Comparison of ENCODE assay signal across 7 cellular contexts in genomic region chr16:15982133-15982915, GRCh38. TPM values are rescaled to one million over a fixed set of nuclear protein-coding genes. Genes with fewer than 3 reads are reported as not detected.
A peak's percentile ranks its signal among the peaks of the same experiment; 100 is the strongest.
DNase-seq lines count a peak whose midpoint lies in the region; ATAC-seq, FAIRE-seq and TF ChIP-seq lines count a peak whose summit lies in the region.
"Not testable (repeated sequence)": the region's sequence is repeated elsewhere in the genome, so short reads cannot be mapped to it uniquely, and the experiment has no call there.

No MANE protein-coding gene starts in this region.

- H3K36me3 ChIP-seq in HEK293 (ENCODE audit: control insufficient read depth in 2 of 2, insufficient read depth in 1 of 2, low read length in 2 of 2) (peaks cover 0 to 10% of the 10 kb centered on the region in 2 experiments; a peak in 2 of 3 replicates), endodermal cell (ENCODE audit: control insufficient read depth, insufficient read depth, low read length) (peaks cover 18% of the 10 kb centered on the region)
- H3K36me3 ChIP-seq in thyroid gland, result not testable (repeated sequence)

- H3K4me3 Mint-ChIP-seq in activated T-helper 17 cell treated with anti-CD3 and anti-CD28 coated beads, Interleukin-2, amount 50 U/mL, for 72 hours; endodermal cell: not testable (repeated sequence)

- H3K4me1 ChIP-seq in A549 (peaks cover 62% of the 10 kb centered on the region), thyroid gland (peaks cover 48 to 61% of the 10 kb centered on the region in 2 donors)
- not testable (repeated sequence) for H3K4me1 ChIP-seq in HEK293 (ENCODE audit: control insufficient read depth, insufficient read depth, low read length); endodermal cell (ENCODE audit: control insufficient read depth, insufficient read depth, low read length)

- H3K27ac Mint-ChIP-seq in activated T-helper 17 cell treated with anti-CD3 and anti-CD28 coated beads, Interleukin-2, amount 50 U/mL, for 72 hours, result peak overlapping the region; percentile 42
- not testable (repeated sequence) for H3K27ac Mint-ChIP-seq in endodermal cell

- H3K9me3 ChIP-seq in A549 (peaks cover 33% of the 10 kb centered on the region), endodermal cell (ENCODE audit: control insufficient read depth, low read length) (peaks cover 52% of the 10 kb centered on the region)
- H3K9me3 ChIP-seq in HEK293 (ENCODE audit: control insufficient read depth, insufficient read depth, low read depth, low read length); thyroid gland: not testable (repeated sequence)

- CTCF ChIA-PET in A549 (lab: Yijun Ruan, JAX); HEK293 (lab: Yijun Ruan, JAX): not testable (repeated sequence)

- not testable (repeated sequence) for ATAC-seq in A549; activated T-helper 17 cell treated with anti-CD3 and anti-CD28 coated beads, Interleukin-2, amount 50 U/mL, for 72 hours (replicated peaks)

- 88% methylated on average over 5 of the region's 5 CpGs for WGBS in A549 (ENCODE audit: missing lambda C conversion rate)
- WGBS in endodermal cell (ENCODE audit: insufficient coverage in 1 of 2, insufficient read length in 1 of 2), 2 experiments, result 84 to 100% methylated on average over 2 to 4 of the region's 5 CpGs
- WGBS in thyroid gland, 2 donors, result 91 to 98% methylated on average over 5 of the region's 5 CpGs

- not testable (repeated sequence) for H3K27me3 ChIP-seq in endodermal cell (ENCODE audit: control insufficient read depth, insufficient read depth, low read length, poor library complexity, severe bottlenecking); thyroid gland

- not testable (repeated sequence) for TF ChIP-seq EP300 in A549 (IDR thresholded peaks at IDR 0.05)

- H3K9me3 Mint-ChIP-seq in activated T-helper 17 cell treated with anti-CD3 and anti-CD28 coated beads, Interleukin-2, amount 50 U/mL, for 72 hours, result peaks cover 20% of the 10 kb centered on the region
- H3K9me3 Mint-ChIP-seq in endodermal cell, result peaks cover 66% of the 10 kb centered on the region

- intact Hi-C loops in posterior vena cava (cut with DNase I); thyroid gland (cut with DNase I): not testable (repeated sequence)

- peaks cover 71% of the 10 kb centered on the region for H3K36me3 Mint-ChIP-seq in activated T-helper 17 cell treated with anti-CD3 and anti-CD28 coated beads, Interleukin-2, amount 50 U/mL, for 72 hours (ENCODE audit: low read depth)
- peaks cover 71% of the 10 kb centered on the region for H3K36me3 Mint-ChIP-seq in endodermal cell (ENCODE audit: low read depth)

- DNase-seq in A549 (ENCODE audit: low read depth in 1 of 2, low spot score in 1 of 2); endodermal cell; thyroid gland: not testable (repeated sequence)
- DNase-seq in kidney tubule cell (ENCODE audit: low spot score) (peak; percentile 15), posterior vena cava (ENCODE audit: low spot score) (peak; percentile 45)

- peaks cover 28% of the 10 kb centered on the region for H3K4me1 Mint-ChIP-seq in activated T-helper 17 cell treated with anti-CD3 and anti-CD28 coated beads, Interleukin-2, amount 50 U/mL, for 72 hours
- not testable (repeated sequence) for H3K4me1 Mint-ChIP-seq in endodermal cell

- POLR2A ChIA-PET in A549 (lab: Yijun Ruan, JAX); HEK293 (lab: Yijun Ruan, JAX): not testable (repeated sequence)

- not testable (repeated sequence) for H3K9ac ChIP-seq in endodermal cell (ENCODE audit: extremely low read depth, low read length, poor library complexity, severe bottlenecking)

- not testable (repeated sequence) for TF ChIP-seq CTCF in A549 (IDR thresholded peaks at IDR 0.05); HEK293 (tag by site-specific recombination; IDR thresholded peaks at IDR 0.05); endodermal cell (conservative IDR thresholded peaks at IDR 0.05); thyroid gland (IDR thresholded peaks at IDR 0.05)

- H3K4me3 ChIP-seq in A549; HEK293 (ENCODE audit: low read depth, low read length); thyroid gland (replicated peaks in 1 of 3): not testable (repeated sequence)
- H3K4me3 ChIP-seq in endodermal cell (ENCODE audit: low read length), result peak overlapping the region; percentile 34

- not testable (repeated sequence) for TF ChIP-seq RAD21 in A549 (conservative IDR thresholded peaks at IDR 0.05 in 1 of 2, IDR thresholded peaks at IDR 0.05 in 1 of 2)

- not testable (repeated sequence) for FAIRE-seq in A549 (lab: Jason Lieb, UNC)

- H3K4me2 ChIP-seq in A549, result not testable (repeated sequence)

- not testable (repeated sequence) for TF ChIP-seq POLR2A in A549 (IDR thresholded peaks at IDR 0.05; ENCODE audit: low read length); thyroid gland (IDR thresholded peaks at IDR 0.05)

- H3K27me3 Mint-ChIP-seq in activated T-helper 17 cell treated with anti-CD3 and anti-CD28 coated beads, Interleukin-2, amount 50 U/mL, for 72 hours; endodermal cell (ENCODE audit: insufficient read depth): not testable (repeated sequence)

- H3K27ac ChIP-seq in A549 (peak overlapping the region in 1 of 2 experiments; percentile 97; a peak in 2 of 6 replicates), thyroid gland (peak overlapping the region in 2 of 3 donors; percentile 41 to 59)
- H3K27ac ChIP-seq in HEK293 (ENCODE audit: extremely low read depth, low read depth, low read length); endodermal cell (ENCODE audit: low read depth, low read length): not testable (repeated sequence)

TF ChIP-seq in A549, 52 proteins besides CTCF, POLR2A, EP300 and RAD21:
- TF ChIP-seq ZFP36 (IDR thresholded peaks at IDR 0.05; ENCODE audit: borderline replicate concordance, partially characterized antibody), result peak; percentile 21

TF ChIP-seq in HEK293, 187 proteins besides CTCF, POLR2A, EP300 and RAD21:
- TF ChIP-seq ZSCAN5A (tag by site-specific recombination; IDR thresholded peaks at IDR 0.05) (peak; percentile 96), ZNF362 (tag by site-specific recombination; IDR thresholded peaks at IDR 0.05) (0 out of 2 replicates have a peak, but pooled peaks have one; percentile 53), ZNF707 (tag by site-specific recombination; IDR thresholded peaks at IDR 0.05) (peak; percentile 91), ZNF626 (tag by site-specific recombination; IDR thresholded peaks at IDR 0.05) (peak; percentile 64; the same call in 1 of the 2 replicates)

RNA-seq across cellular contexts. Expression of gene ABCC1, which starts 32.9 kb away (rescaled TPM):
- polyA plus RNA-seq in A549 (2011; rRNA removed) (56.5 and 108 TPM in 2 replicates), A549 (2017; fragmentation: RNase III; extraction: RNeasy Plus Mini Kit Qiagen cat#74134 plus additional on column Dnase treatment) (86.7 to 93.8 TPM (median 90.7 TPM) in 3 replicates)
- polyA plus RNA-seq in A549 (2012; cell fraction: cytosol; rRNA removed), result 59.3 and 77.9 TPM in 2 replicates
- 184 and 231 TPM in 2 replicates for polyA plus RNA-seq in A549 (2012; cell fraction: nucleus; rRNA removed)
- polyA minus RNA-seq in A549 (2011; rRNA and poly(A)+ RNA removed), result 359 and 414 TPM in 2 replicates
- 10 to 100 TPM; 78.0 to 84.0 TPM for total RNA-seq in activated T-helper 17 cell treated with anti-CD3 and anti-CD28 coated beads, Interleukin-2, amount 50 U/mL, for 72 hours
- total RNA-seq in endodermal cell (10 to 100 TPM; 47.1 to 51.2 TPM), posterior vena cava (10 to 100 TPM; 26.2 to 27.8 TPM), thyroid gland (10 to 100 TPM; 42.7 to 76.7 (median 70.1) TPM)
- 32.4 TPM for polyA plus RNA-seq in endodermal cell (2013, experiment 1 of 2)
- 31.2 TPM for polyA plus RNA-seq in endodermal cell (2013, experiment 2 of 2)
